Comparison of ENCODE assay signal across 23 cellular contexts in genomic region chr7:15096853-15097252, GRCh38.
"Had no signal": no experiment of that assay in that cellular context is flagged by ENCODE, and none has a peak within 500 bp of the region (broad histone marks: within the 10 kb centered on the region; RNA-seq: fewer than 3 reads in every experiment).

No MANE protein-coding gene starts in this region.

- H3K27ac ChIP-seq: coronary artery, esophagus muscularis mucosa, foreskin keratinocyte, gastrocnemius medialis, heart right ventricle, left lung had no signal

- H3K36me3 ChIP-seq: esophagus muscularis mucosa, gastrocnemius medialis, heart right ventricle, left lung had no signal

- H3K27me3 ChIP-seq: dorsolateral prefrontal cortex, esophagus muscularis mucosa, foreskin keratinocyte, gastrocnemius medialis, heart right ventricle, left lung had no signal

- ATAC-seq: foreskin keratinocyte; gastrocnemius medialis; heart right ventricle; left cardiac atrium; left lung; left ventricle myocardium superior; naive thymus-derived CD4-positive, alpha-beta T cell had no signal

- H3K4me1 ChIP-seq: esophagus muscularis mucosa, foreskin keratinocyte, gastrocnemius medialis, heart right ventricle, left lung had no signal

- H3K9me3 ChIP-seq: esophagus muscularis mucosa, gastrocnemius medialis, heart right ventricle had no signal

- DNase-seq: dermis blood vessel endothelial cell; dorsolateral prefrontal cortex; effector CD4-positive, alpha-beta T cell; effector memory CD4-positive, alpha-beta T cell; foreskin keratinocyte; gastrocnemius medialis; glutamatergic neuron; head of caudate nucleus; heart right ventricle; left cardiac atrium; left lung; left ventricle myocardium superior; mammary epithelial cell; mesendoderm; midbrain; naive thymus-derived CD4-positive, alpha-beta T cell had no signal

- FAIRE-seq: colon, endothelial cell of umbilical vein, islet of Langerhans, keratinocyte had no signal

- H3K4me3 ChIP-seq: coronary artery, dorsolateral prefrontal cortex, esophagus muscularis mucosa, gastrocnemius medialis, heart right ventricle, left lung, lung had no signal
